10 cellular contexts compared by ENCODE assay signal in the genomic region with DNA sequence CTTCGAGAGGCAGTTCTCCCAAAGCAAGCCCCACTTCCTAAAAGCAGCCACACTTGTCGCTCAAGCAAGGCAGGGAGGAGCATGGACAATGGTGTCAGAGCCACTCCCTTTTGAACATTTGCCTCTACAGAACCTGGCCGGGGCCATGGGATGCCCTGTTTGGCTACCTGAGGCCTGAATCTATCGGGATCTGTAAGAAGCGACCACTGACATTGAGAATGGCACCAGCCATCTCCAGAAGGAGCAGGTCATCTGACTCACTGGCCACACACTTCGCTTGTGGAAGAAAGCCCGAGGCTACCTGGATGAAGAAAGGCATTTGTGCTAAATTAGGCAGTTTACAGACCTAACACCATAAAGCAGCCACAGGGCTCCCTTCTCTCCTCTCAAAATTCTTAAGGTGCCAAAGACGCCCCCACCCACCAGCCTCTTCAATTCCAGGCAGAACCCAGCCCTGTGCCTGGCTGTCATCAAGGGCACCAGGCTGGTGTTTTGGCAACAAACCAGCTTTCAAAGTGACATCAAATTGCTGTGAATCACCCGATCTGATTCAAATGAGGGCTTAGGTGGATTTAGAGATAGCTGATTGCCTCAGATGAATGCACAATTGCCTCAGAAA.
DNase-seq lines count a peak whose midpoint lies in the region; ATAC-seq, FAIRE-seq and TF ChIP-seq lines count a peak whose summit lies in the region.
"Had no signal": no experiment of that assay in that cellular context is flagged by ENCODE, and none has a peak within 500 bp of the region (broad histone marks: within the 10 kb centered on the region; RNA-seq: fewer than 3 reads in every experiment).

No MANE protein-coding gene starts in this region.

- H3K4me3 ChIP-seq in A549 (no peak overlapping the region), mucosa of descending colon (no peak overlapping the region), spleen (no peak overlapping the region)

- intact Hi-C loops in Calu3 (cut with micrococcal nuclease; ENCODE audit: unreplicated experiment): loop anchor here (5.0 to 10.0 kb wide), 2 partner anchors 78 to 214 kb away; no protein-coding TSS in a partner anchor
- intact Hi-C loops in mucosa of descending colon (cut with DNase I, micrococcal nuclease): loop anchor here in 1 of 2 donors (10.0 kb wide), 1 partner anchor 76 kb away; no protein-coding TSS in a partner anchor
- intact Hi-C loops in CD4-positive, alpha-beta T cell (cut with DNase I, micrococcal nuclease): no loop called here
- intact Hi-C loops in spleen (cut with DNase I; ENCODE audit: low total_unique reads): no loop called here

- no peak for TF ChIP-seq RAD21 in A549 (conservative IDR thresholded peaks at IDR 0.05 in 1 of 2, IDR thresholded peaks at IDR 0.05 in 1 of 2)

- H3K27me3 ChIP-seq in CD4-positive, alpha-beta T cell (ENCODE audit: control insufficient read depth, insufficient read depth, low read length): no peaks in the 10 kb centered on the region
- peaks cover 0 to 5% (median 0%) of the 10 kb centered on the region in 7 donors for H3K27me3 ChIP-seq in spleen (replicated peaks in 1 of 7)

- ATAC-seq in A549: no peak
- ATAC-seq in activated T-helper 17 cell treated with anti-CD3 and anti-CD28 coated beads, Interleukin-2, amount 50 U/mL, for 72 hours (replicated peaks): peak; percentile 56
- ATAC-seq in mucosa of descending colon: peak; percentile 23
- ATAC-seq in CD4-positive, alpha-beta T cell (ENCODE audit: poor library complexity): no peak

- CTCF ChIA-PET in A549 (lab: Yijun Ruan, JAX) (no interaction called here), Calu3 (lab: Charles Lee) (interaction anchor here (0.6 kb wide), 1 partner anchor 64 kb away, joined by 3 read pairs; no protein-coding TSS in a partner anchor)
- CTCF ChIA-PET in CD4-positive, alpha-beta T cell (lab: Charles Lee): no interaction called here

- TF ChIP-seq POLR2A in A549 (IDR thresholded peaks at IDR 0.05; ENCODE audit: low read length) (no peak), spleen (IDR thresholded peaks at IDR 0.05) (no peak)

- no peaks in the 10 kb centered on the region for H3K27me3 Mint-ChIP-seq in Calu3 (ENCODE audit: unreplicated experiment)
- peaks cover 9% of the 10 kb centered on the region for H3K27me3 Mint-ChIP-seq in activated T-helper 17 cell treated with anti-CD3 and anti-CD28 coated beads, Interleukin-2, amount 50 U/mL, for 72 hours
- H3K27me3 Mint-ChIP-seq in CD4-positive, alpha-beta T cell: peaks cover 4% of the 10 kb centered on the region

- TF ChIP-seq EP300 in A549 (IDR thresholded peaks at IDR 0.05): no peak

- POLR2A ChIA-PET in A549 (lab: Yijun Ruan, JAX): interaction anchor here (1.1 kb wide), 1 partner anchor 103 kb away, joined by 4 read pairs; no protein-coding TSS in a partner anchor
- POLR2A ChIA-PET in CD4-positive, alpha-beta T cell (lab: Charles Lee): no interaction called here

- in situ Hi-C loops in GM13977 (cut with MboI; ENCODE audit: low pct_unique_long_range_greater_than_20kb, low sequenced_read_pairs, unreplicated experiment): no loop called here

- H3K36me3 ChIP-seq in mucosa of descending colon (ENCODE audit: low read depth): no peaks in the 10 kb centered on the region
- H3K36me3 ChIP-seq in spleen: no peaks in the 10 kb centered on the region

- H3K4me2 ChIP-seq in A549: peak overlapping the region; percentile 28

- 64% methylated on average over 8 of the region's 9 CpGs for WGBS in A549 (ENCODE audit: missing lambda C conversion rate)
- 65 to 88% (median 80%) methylated on average over 7 to 9 of the region's 9 CpGs for WGBS in spleen, 5 donors

- peaks cover 6% of the 10 kb centered on the region for H3K36me3 Mint-ChIP-seq in Calu3 (ENCODE audit: insufficient read depth, unreplicated experiment)
- no peaks in the 10 kb centered on the region for H3K36me3 Mint-ChIP-seq in activated T-helper 17 cell treated with anti-CD3 and anti-CD28 coated beads, Interleukin-2, amount 50 U/mL, for 72 hours (ENCODE audit: low read depth)
- H3K36me3 Mint-ChIP-seq in CD4-positive, alpha-beta T cell (ENCODE audit: low read depth): no peaks in the 10 kb centered on the region

- TF ChIP-seq CTCF in A549 (IDR thresholded peaks at IDR 0.05) (no peak), Calu3 (IDR thresholded peaks at IDR 0.05; ENCODE audit: unreplicated experiment) (no peak), mucosa of descending colon (IDR thresholded peaks at IDR 0.05) (no peak), GM13977 (IDR thresholded peaks at IDR 0.05; ENCODE audit: extremely low read depth, insufficient read depth, missing control alignments) (no peak), spleen (IDR thresholded peaks at IDR 0.05 in 8 of 11, conservative IDR thresholded peaks at IDR 0.05 in 3 of 11) (no peak)
- no peak for TF ChIP-seq CTCF in CD4-positive, alpha-beta T cell (IDR thresholded peaks at IDR 0.05)

- H3K4me1 Mint-ChIP-seq in Calu3 (ENCODE audit: low read depth, unreplicated experiment): peaks cover 42% of the 10 kb centered on the region
- no peaks in the 10 kb centered on the region for H3K4me1 Mint-ChIP-seq in activated T-helper 17 cell treated with anti-CD3 and anti-CD28 coated beads, Interleukin-2, amount 50 U/mL, for 72 hours
- no peaks in the 10 kb centered on the region for H3K4me1 Mint-ChIP-seq in CD4-positive, alpha-beta T cell (ENCODE audit: low read depth)

- H3K27ac ChIP-seq in A549: peak overlapping the region; percentile 75 to 78; a peak in 5 of 6 replicates
- H3K27ac ChIP-seq in CD4-positive, alpha-beta T cell (ENCODE audit: low read depth, low read length): no peak overlapping the region
- peak overlapping the region in 3 of 8 donors; percentile 10 to 41 (median 33) for H3K27ac ChIP-seq in spleen

- DNase-seq in A549 (ENCODE audit: low read depth in 1 of 2, low spot score in 1 of 2): peak in 1 of 2 experiments; percentile 49
- DNase-seq in Calu3: peak; percentile 33
- DNase-seq in mucosa of descending colon: peak in 2 of 3 donors; percentile 57 to 62
- no peak for DNase-seq in activated CD4-positive, CD25-positive, alpha-beta regulatory T cell (lab: John Stamatoyannopoulos, UW)
- DNase-seq in CD4-positive, alpha-beta T cell: no peak
- DNase-seq in GM13977 (ENCODE audit: low spot score): no peak
- no peak for DNase-seq in spleen
- DNase-seq: occipital lobe had no signal

- no TSS peak for BruUV-seq in Calu3 (replicated peaks; lab: Mats Ljungman, UMichigan)

- no peak overlapping the region for H3K4me3 Mint-ChIP-seq in Calu3 (ENCODE audit: low read depth, unreplicated experiment)
- no peak overlapping the region for H3K4me3 Mint-ChIP-seq in activated T-helper 17 cell treated with anti-CD3 and anti-CD28 coated beads, Interleukin-2, amount 50 U/mL, for 72 hours
- no peak overlapping the region for H3K4me3 Mint-ChIP-seq in CD4-positive, alpha-beta T cell

- H3K4me1 ChIP-seq in A549 (peaks cover 51% of the 10 kb centered on the region), mucosa of descending colon (ENCODE audit: low read depth) (peaks cover 62% of the 10 kb centered on the region), spleen (peaks cover 0 to 54% (median 10%) of the 10 kb centered on the region in 6 donors)

- H3K9me3 Mint-ChIP-seq in Calu3 (ENCODE audit: low read depth, unreplicated experiment): no peaks in the 10 kb centered on the region
- no peaks in the 10 kb centered on the region for H3K9me3 Mint-ChIP-seq in activated T-helper 17 cell treated with anti-CD3 and anti-CD28 coated beads, Interleukin-2, amount 50 U/mL, for 72 hours
- no peaks in the 10 kb centered on the region for H3K9me3 Mint-ChIP-seq in CD4-positive, alpha-beta T cell

- H3K9me3 ChIP-seq in A549: no peaks in the 10 kb centered on the region
- H3K9me3 ChIP-seq in mucosa of descending colon: no peaks in the 10 kb centered on the region
- no peaks in the 10 kb centered on the region for H3K9me3 ChIP-seq in CD4-positive, alpha-beta T cell (ENCODE audit: control insufficient read depth, low read length)
- no peaks in the 10 kb centered on the region for H3K9me3 ChIP-seq in spleen

- peak overlapping the region; percentile 25 for H3K27ac Mint-ChIP-seq in Calu3 (ENCODE audit: unreplicated experiment)
- no peak overlapping the region for H3K27ac Mint-ChIP-seq in activated T-helper 17 cell treated with anti-CD3 and anti-CD28 coated beads, Interleukin-2, amount 50 U/mL, for 72 hours
- no peak overlapping the region for H3K27ac Mint-ChIP-seq in CD4-positive, alpha-beta T cell

- no peak for FAIRE-seq in A549 (lab: Jason Lieb, UNC)
- FAIRE-seq: astrocyte had no signal

TF ChIP-seq in A549, 52 proteins besides CTCF, POLR2A, EP300 and RAD21:
- TF ChIP-seq CBX2 (IDR thresholded peaks at IDR 0.05; ENCODE audit: borderline replicate concordance, low read depth): no peak
- no peak for TF ChIP-seq ZFP36 (IDR thresholded peaks at IDR 0.05; ENCODE audit: borderline replicate concordance, partially characterized antibody)
- TF ChIP-seq, protein P1, sequence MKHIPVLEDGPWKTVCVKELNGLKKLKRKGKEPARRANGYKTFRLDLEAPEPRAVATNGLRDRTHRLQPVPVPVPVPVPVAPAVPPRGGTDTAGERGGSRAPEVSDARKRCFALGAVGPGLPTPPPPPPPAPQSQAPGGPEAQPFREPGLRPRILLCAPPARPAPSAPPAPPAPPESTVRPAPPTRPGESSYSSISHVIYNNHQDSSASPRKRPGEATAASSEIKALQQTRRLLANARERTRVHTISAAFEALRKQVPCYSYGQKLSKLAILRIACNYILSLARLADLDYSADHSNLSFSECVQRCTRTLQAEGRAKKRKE (CRISPR knock-in tag; IDR thresholded peaks at IDR 0.05; ENCODE audit: low read depth): no peak
- no peak for TF ChIP-seq HEYL (CRISPR knock-in tag; IDR thresholded peaks at IDR 0.05)
- no peak for TF ChIP-seq SREBF2 (IDR thresholded peaks at IDR 0.05)
- TF ChIP-seq MYC (IDR thresholded peaks at IDR 0.05; ENCODE audit: borderline replicate concordance, low read length): no peak
- TF ChIP-seq JUNB (IDR thresholded peaks at IDR 0.05): no peak
- TF ChIP-seq TP53 (CRISPR knock-in tag; IDR thresholded peaks at IDR 0.05): no peak
- no peak for TF ChIP-seq RCOR1 (IDR thresholded peaks at IDR 0.05; ENCODE audit: low read depth, low read length)

Comparison
In these comparisons a context has a peak if more than half of its experiments do, and no peak if none do; other contexts are left out.
1. ATAC-seq: peak in activated T-helper 17 cell treated with anti-CD3 and anti-CD28 coated beads, Interleukin-2, amount 50 U/mL, for 72 hours (single experiment) and mucosa of descending colon (single experiment); none in A549 (0 of 2) and CD4-positive, alpha-beta T cell (single experiment).
2. DNase-seq: peak in Calu3 (single experiment) and mucosa of descending colon (2 of 3); none in activated CD4-positive, CD25-positive, alpha-beta regulatory T cell (0 of 4), CD4-positive, alpha-beta T cell (0 of 10), GM13977 (single experiment) and spleen (single experiment).